In the genomic region with DNA sequence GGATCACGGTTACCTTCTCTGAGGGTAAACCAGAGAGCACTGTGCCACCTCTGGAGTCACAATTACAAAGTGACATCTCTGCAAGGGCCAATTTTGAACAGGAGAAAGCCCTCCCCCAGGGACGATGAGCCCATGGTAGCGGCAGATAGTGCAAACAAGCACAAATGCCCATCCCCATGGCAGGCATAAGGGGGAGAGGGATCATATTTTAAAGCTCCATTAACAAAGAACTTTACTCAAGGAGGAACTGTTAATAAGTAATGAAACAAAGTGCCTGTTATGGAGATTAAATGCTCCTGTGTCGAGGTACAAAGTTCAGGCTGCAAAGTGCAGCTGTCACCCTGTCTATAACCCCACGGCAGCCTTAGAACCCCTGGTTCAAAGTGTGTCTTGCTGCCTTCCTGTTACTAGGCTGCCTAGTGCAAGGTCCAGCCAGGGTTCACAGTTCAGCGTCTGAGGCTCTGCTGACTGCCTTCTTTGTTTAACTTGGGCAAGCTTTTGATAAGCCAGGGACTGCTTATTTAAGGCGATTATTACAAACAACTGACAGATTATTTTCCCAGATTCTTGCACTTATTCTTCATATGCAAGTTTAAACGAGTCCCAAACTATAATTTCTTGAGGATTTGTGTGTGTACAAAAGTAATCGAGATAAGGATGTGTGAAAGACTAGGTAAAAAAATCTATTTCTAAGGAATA, we compare ENCODE assay signal across 1 cellular context.
A peak's percentile ranks its signal among the peaks of the same experiment; 100 is the strongest.
TF ChIP-seq lines count a peak whose summit lies in the region.

No MANE protein-coding gene starts in this region.

TF ChIP-seq in HepG2, 621 proteins besides CTCF, POLR2A, EP300 and RAD21 (continued from another document and continues in another):
- TF ChIP-seq, protein P1, sequence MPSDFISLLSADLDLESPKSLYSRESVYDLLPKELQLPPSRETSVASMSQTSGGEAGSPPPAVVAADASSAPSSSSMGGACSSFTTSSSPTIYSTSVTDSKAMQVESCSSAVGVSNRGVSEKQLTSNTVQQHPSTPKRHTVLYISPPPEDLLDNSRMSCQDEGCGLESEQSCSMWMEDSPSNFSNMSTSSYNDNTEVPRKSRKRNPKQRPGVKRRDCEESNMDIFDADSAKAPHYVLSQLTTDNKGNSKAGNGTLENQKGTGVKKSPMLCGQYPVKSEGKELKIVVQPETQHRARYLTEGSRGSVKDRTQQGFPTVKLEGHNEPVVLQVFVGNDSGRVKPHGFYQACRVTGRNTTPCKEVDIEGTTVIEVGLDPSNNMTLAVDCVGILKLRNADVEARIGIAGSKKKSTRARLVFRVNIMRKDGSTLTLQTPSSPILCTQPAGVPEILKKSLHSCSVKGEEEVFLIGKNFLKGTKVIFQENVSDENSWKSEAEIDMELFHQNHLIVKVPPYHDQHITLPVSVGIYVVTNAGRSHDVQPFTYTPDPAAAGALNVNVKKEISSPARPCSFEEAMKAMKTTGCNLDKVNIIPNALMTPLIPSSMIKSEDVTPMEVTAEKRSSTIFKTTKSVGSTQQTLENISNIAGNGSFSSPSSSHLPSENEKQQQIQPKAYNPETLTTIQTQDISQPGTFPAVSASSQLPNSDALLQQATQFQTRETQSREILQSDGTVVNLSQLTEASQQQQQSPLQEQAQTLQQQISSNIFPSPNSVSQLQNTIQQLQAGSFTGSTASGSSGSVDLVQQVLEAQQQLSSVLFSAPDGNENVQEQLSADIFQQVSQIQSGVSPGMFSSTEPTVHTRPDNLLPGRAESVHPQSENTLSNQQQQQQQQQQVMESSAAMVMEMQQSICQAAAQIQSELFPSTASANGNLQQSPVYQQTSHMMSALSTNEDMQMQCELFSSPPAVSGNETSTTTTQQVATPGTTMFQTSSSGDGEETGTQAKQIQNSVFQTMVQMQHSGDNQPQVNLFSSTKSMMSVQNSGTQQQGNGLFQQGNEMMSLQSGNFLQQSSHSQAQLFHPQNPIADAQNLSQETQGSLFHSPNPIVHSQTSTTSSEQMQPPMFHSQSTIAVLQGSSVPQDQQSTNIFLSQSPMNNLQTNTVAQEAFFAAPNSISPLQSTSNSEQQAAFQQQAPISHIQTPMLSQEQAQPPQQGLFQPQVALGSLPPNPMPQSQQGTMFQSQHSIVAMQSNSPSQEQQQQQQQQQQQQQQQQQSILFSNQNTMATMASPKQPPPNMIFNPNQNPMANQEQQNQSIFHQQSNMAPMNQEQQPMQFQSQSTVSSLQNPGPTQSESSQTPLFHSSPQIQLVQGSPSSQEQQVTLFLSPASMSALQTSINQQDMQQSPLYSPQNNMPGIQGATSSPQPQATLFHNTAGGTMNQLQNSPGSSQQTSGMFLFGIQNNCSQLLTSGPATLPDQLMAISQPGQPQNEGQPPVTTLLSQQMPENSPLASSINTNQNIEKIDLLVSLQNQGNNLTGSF (CRISPR knock-in tag; IDR thresholded peaks at IDR 0.05) = no peak
- TF ChIP-seq WIZ (CRISPR knock-in tag; IDR thresholded peaks at IDR 0.05) (no peak; the same call in 1 of the 2 replicates), SALL1 (CRISPR knock-in tag; IDR thresholded peaks at IDR 0.05) (peak; percentile 100), AKAP8 (CRISPR knock-in tag; IDR thresholded peaks at IDR 0.05) (peak; percentile 84; the same call in 1 of the 2 replicates), TBP (CRISPR knock-in tag; IDR thresholded peaks at IDR 0.05) (no peak), ZNF629 (CRISPR knock-in tag; conservative IDR thresholded peaks at IDR 0.05) (peak; percentile 69; the same call in 1 of the 2 replicates), ZBTB8A (CRISPR knock-in tag; IDR thresholded peaks at IDR 0.05; ENCODE audit: borderline replicate concordance, low read depth) (no peak), ZNF496 (CRISPR knock-in tag; IDR thresholded peaks at IDR 0.05; ENCODE audit: insufficient replicate concordance) (no peak), ZNF138 (CRISPR knock-in tag; IDR thresholded peaks at IDR 0.05; ENCODE audit: low read depth) (0 out of 2 replicates have a peak, but pooled peaks have one; percentile 72), TARDBP (CRISPR knock-in tag; IDR thresholded peaks at IDR 0.05) (peak; percentile 98), ZNF564 (CRISPR knock-in tag; IDR thresholded peaks at IDR 0.05) (peak; percentile 83; the same call in 1 of the 2 replicates), ZNF251 (CRISPR knock-in tag; IDR thresholded peaks at IDR 0.05) (no peak), PCBP1 (IDR thresholded peaks at IDR 0.05; ENCODE audit: borderline replicate concordance, low read depth, low read length) (no peak), ZNF335 (CRISPR knock-in tag; IDR thresholded peaks at IDR 0.05) (peak; percentile 89), CEBPG (CRISPR knock-in tag; IDR thresholded peaks at IDR 0.05) (peak; percentile 79), ETV5 (CRISPR knock-in tag; IDR thresholded peaks at IDR 0.05; ENCODE audit: borderline replicate concordance) (peak; percentile 99), NRL (CRISPR knock-in tag; IDR thresholded peaks at IDR 0.05; ENCODE audit: borderline replicate concordance) (no peak)
- TF ChIP-seq, protein P2, sequence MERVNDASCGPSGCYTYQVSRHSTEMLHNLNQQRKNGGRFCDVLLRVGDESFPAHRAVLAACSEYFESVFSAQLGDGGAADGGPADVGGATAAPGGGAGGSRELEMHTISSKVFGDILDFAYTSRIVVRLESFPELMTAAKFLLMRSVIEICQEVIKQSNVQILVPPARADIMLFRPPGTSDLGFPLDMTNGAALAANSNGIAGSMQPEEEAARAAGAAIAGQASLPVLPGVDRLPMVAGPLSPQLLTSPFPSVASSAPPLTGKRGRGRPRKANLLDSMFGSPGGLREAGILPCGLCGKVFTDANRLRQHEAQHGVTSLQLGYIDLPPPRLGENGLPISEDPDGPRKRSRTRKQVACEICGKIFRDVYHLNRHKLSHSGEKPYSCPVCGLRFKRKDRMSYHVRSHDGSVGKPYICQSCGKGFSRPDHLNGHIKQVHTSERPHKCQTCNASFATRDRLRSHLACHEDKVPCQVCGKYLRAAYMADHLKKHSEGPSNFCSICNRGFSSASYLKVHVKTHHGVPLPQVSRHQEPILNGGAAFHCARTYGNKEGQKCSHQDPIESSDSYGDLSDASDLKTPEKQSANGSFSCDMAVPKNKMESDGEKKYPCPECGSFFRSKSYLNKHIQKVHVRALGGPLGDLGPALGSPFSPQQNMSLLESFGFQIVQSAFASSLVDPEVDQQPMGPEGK (CRISPR knock-in tag; IDR thresholded peaks at IDR 0.05) = peak; percentile 92
- TF ChIP-seq, protein P3, sequence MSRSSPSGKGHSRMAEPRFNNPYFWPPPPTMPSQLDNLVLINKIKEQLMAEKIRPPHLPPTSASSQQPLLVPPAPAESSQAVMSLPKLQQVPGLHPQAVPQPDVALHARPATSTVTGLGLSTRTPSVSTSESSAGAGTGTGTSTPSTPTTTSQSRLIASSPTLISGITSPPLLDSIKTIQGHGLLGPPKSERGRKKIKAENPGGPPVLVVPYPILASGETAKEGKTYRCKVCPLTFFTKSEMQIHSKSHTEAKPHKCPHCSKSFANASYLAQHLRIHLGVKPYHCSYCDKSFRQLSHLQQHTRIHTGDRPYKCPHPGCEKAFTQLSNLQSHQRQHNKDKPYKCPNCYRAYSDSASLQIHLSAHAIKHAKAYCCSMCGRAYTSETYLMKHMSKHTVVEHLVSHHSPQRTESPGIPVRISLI (CRISPR knock-in tag; IDR thresholded peaks at IDR 0.05; ENCODE audit: borderline replicate concordance) = peak; percentile 72; the same call in 1 of the 2 replicates
- TF ChIP-seq, protein P4, sequence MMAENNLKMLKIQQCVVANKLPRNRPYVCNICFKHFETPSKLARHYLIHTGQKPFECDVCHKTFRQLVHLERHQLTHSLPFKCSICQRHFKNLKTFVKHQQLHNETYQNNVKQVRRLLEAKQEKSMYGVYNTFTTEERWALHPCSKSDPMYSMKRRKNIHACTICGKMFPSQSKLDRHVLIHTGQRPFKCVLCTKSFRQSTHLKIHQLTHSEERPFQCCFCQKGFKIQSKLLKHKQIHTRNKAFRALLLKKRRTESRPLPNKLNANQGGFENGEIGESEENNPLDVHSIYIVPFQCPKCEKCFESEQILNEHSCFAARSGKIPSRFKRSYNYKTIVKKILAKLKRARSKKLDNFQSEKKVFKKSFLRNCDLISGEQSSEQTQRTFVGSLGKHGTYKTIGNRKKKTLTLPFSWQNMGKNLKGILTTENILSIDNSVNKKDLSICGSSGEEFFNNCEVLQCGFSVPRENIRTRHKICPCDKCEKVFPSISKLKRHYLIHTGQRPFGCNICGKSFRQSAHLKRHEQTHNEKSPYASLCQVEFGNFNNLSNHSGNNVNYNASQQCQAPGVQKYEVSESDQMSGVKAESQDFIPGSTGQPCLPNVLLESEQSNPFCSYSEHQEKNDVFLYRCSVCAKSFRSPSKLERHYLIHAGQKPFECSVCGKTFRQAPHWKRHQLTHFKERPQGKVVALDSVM (CRISPR knock-in tag; IDR thresholded peaks at IDR 0.05) = peak; percentile 37; the same call in 1 of the 2 replicates
- TF ChIP-seq, protein P5, sequence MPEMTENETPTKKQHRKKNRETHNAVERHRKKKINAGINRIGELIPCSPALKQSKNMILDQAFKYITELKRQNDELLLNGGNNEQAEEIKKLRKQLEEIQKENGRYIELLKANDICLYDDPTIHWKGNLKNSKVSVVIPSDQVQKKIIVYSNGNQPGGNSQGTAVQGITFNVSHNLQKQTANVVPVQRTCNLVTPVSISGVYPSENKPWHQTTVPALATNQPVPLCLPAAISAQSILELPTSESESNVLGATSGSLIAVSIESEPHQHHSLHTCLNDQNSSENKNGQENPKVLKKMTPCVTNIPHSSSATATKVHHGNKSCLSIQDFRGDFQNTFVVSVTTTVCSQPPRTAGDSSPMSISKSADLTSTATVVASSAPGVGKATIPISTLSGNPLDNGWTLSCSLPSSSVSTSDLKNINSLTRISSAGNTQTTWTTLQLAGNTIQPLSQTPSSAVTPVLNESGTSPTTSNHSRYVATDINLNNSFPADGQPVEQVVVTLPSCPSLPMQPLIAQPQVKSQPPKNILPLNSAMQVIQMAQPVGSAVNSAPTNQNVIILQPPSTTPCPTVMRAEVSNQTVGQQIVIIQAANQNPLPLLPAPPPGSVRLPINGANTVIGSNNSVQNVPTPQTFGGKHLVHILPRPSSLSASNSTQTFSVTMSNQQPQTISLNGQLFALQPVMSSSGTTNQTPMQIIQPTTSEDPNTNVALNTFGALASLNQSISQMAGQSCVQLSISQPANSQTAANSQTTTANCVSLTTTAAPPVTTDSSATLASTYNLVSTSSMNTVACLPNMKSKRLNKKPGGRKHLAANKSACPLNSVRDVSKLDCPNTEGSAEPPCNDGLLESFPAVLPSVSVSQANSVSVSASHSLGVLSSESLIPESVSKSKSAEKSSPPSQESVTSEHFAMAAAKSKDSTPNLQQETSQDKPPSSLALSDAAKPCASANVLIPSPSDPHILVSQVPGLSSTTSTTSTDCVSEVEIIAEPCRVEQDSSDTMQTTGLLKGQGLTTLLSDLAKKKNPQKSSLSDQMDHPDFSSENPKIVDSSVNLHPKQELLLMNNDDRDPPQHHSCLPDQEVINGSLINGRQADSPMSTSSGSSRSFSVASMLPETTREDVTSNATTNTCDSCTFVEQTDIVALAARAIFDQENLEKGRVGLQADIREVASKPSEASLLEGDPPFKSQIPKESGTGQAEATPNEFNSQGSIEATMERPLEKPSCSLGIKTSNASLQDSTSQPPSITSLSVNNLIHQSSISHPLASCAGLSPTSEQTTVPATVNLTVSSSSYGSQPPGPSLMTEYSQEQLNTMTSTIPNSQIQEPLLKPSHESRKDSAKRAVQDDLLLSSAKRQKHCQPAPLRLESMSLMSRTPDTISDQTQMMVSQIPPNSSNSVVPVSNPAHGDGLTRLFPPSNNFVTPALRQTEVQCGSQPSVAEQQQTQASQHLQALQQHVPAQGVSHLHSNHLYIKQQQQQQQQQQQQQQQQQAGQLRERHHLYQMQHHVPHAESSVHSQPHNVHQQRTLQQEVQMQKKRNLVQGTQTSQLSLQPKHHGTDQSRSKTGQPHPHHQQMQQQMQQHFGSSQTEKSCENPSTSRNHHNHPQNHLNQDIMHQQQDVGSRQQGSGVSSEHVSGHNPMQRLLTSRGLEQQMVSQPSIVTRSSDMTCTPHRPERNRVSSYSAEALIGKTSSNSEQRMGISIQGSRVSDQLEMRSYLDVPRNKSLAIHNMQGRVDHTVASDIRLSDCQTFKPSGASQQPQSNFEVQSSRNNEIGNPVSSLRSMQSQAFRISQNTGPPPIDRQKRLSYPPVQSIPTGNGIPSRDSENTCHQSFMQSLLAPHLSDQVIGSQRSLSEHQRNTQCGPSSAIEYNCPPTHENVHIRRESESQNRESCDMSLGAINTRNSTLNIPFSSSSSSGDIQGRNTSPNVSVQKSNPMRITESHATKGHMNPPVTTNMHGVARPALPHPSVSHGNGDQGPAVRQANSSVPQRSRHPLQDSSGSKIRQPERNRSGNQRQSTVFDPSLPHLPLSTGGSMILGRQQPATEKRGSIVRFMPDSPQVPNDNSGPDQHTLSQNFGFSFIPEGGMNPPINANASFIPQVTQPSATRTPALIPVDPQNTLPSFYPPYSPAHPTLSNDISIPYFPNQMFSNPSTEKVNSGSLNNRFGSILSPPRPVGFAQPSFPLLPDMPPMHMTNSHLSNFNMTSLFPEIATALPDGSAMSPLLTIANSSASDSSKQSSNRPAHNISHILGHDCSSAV (CRISPR knock-in tag; IDR thresholded peaks at IDR 0.05; ENCODE audit: borderline replicate concordance) = no peak
- TF ChIP-seq, protein P6, sequence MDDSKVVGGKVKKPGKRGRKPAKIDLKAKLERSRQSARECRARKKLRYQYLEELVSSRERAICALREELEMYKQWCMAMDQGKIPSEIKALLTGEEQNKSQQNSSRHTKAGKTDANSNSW (CRISPR knock-in tag; IDR thresholded peaks at IDR 0.05; ENCODE audit: borderline replicate concordance) = no peak
- TF ChIP-seq, protein P7, sequence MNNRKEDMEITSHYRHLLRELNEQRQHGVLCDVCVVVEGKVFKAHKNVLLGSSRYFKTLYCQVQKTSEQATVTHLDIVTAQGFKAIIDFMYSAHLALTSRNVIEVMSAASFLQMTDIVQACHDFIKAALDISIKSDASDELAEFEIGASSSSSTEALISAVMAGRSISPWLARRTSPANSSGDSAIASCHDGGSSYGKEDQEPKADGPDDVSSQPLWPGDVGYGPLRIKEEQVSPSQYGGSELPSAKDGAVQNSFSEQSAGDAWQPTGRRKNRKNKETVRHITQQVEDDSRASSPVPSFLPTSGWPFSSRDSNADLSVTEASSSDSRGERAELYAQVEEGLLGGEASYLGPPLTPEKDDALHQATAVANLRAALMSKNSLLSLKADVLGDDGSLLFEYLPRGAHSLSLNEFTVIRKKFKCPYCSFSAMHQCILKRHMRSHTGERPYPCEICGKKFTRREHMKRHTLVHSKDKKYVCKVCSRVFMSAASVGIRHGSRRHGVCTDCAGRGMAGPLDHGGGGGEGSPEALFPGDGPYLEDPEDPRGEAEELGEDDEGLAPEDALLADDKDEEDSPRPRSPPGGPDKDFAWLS (CRISPR knock-in tag; IDR thresholded peaks at IDR 0.05; ENCODE audit: borderline replicate concordance) = peak; percentile 91; the same call in 1 of the 2 replicates
- TF ChIP-seq, protein P8, sequence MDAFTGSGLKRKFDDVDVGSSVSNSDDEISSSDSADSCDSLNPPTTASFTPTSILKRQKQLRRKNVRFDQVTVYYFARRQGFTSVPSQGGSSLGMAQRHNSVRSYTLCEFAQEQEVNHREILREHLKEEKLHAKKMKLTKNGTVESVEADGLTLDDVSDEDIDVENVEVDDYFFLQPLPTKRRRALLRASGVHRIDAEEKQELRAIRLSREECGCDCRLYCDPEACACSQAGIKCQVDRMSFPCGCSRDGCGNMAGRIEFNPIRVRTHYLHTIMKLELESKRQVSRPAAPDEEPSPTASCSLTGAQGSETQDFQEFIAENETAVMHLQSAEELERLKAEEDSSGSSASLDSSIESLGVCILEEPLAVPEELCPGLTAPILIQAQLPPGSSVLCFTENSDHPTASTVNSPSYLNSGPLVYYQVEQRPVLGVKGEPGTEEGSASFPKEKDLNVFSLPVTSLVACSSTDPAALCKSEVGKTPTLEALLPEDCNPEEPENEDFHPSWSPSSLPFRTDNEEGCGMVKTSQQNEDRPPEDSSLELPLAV (CRISPR knock-in tag; conservative IDR thresholded peaks at IDR 0.05; ENCODE audit: low read depth) = no peak
